In the genomic region with DNA sequence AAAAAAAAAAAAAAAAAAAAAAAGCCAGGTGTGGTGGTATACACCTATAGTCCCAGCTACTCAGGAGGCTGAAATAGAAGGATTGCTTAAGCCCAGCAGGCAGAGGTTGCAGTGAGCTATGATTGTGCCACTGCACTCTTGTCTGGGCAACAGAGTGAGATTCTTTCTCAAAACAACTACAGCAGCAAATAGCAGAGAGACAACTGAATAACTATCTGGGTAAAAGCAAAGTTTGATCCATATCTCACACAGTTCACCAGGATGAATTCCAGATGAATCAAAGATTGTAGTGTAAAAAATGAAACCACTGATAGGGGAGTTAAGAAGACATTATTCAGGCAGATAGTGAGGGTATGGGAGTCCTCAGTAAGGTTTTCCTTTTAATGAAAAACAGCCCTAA, we compare ENCODE assay signal across 26 cellular contexts. TPM values are rescaled to one million over a fixed set of nuclear protein-coding genes. Genes with fewer than 3 reads are reported as not detected.
DNase-seq lines count a peak whose midpoint lies in the region; ATAC-seq, FAIRE-seq and TF ChIP-seq lines count a peak whose summit lies in the region.
"Had no signal": no experiment of that assay in that cellular context is flagged by ENCODE, and none has a peak within 500 bp of the region (broad histone marks: within the 10 kb centered on the region; RNA-seq: fewer than 3 reads in every experiment).

No MANE protein-coding gene starts in this region.

- H3K9me3 ChIP-seq in K562 (replicated peaks; ENCODE audit: control insufficient read depth, insufficient read depth, low read depth, low read length), result 0 out of 2 replicates have a peak, but pooled peaks cover 2% of the 10 kb centered on the region
- peaks cover 1% of the 10 kb centered on the region for H3K9me3 ChIP-seq in trophoblast cell (ENCODE audit: insufficient read depth, low read depth, low read length)
- no peaks in the 10 kb centered on the region for H3K9me3 ChIP-seq in thyroid gland
- no peaks in the 10 kb centered on the region for H3K9me3 ChIP-seq in esophagus squamous epithelium
- H3K9me3 ChIP-seq: BE2C had no signal

- H3K79me2 ChIP-seq in K562 (ENCODE audit: control insufficient read depth, insufficient read depth, low read length), result no peaks in the 10 kb centered on the region
- H3K79me2 ChIP-seq in trophoblast cell (ENCODE audit: control insufficient read depth, insufficient read depth, low read length, poor library complexity), result no peaks in the 10 kb centered on the region

- H3K27me3 Mint-ChIP-seq in WTC11 (ENCODE audit: low read depth), result peaks cover under 1% of the 10 kb centered on the region
- H3K27me3 Mint-ChIP-seq: CD4-positive, alpha-beta memory T cell had no signal

- CTCF ChIA-PET in K562 (lab: Yijun Ruan, JAX; ENCODE audit: low intra/inter-chr PET ratio), result no interaction called here
- CTCF ChIA-PET in WTC11 (lab: Charles Lee), result interaction anchor here (1.0 kb wide), 1 partner anchor 15 kb away, joined by 3 read pairs; no protein-coding TSS in a partner anchor

- no peak overlapping the region for H2BK5ac ChIP-seq in trophoblast cell (ENCODE audit: low read depth, low read length, poor library complexity)

- no peak overlapping the region for H3K4ac ChIP-seq in trophoblast cell (ENCODE audit: low read depth, low read length)

- TF ChIP-seq POLR2A in K562 (conservative IDR thresholded peaks at IDR 0.05), result no peak
- no peak for TF ChIP-seq POLR2A in thyroid gland (IDR thresholded peaks at IDR 0.05)
- TF ChIP-seq POLR2A in esophagus squamous epithelium (IDR thresholded peaks at IDR 0.05), result no peak

- intact Hi-C loops in K562 (cut with micrococcal nuclease), result no loop called here
- intact Hi-C loops in thyroid gland (cut with DNase I), result no loop called here
- intact Hi-C loops in esophagus squamous epithelium (cut with DNase I), result no loop called here

- no peaks in the 10 kb centered on the region for H3K9me1 ChIP-seq in K562 (ENCODE audit: control insufficient read depth, insufficient read depth, low read length)

- no peak for TF ChIP-seq EP300 in K562 (IDR thresholded peaks at IDR 0.05; ENCODE audit: low read length)

- H3K4me2 ChIP-seq in K562 (ENCODE audit: insufficient read depth, low read length) (no peak overlapping the region), trophoblast cell (ENCODE audit: low read length) (no peak overlapping the region)
- H3K4me2 ChIP-seq: BLaER1 had no signal

- H4K20me1 ChIP-seq in K562 (replicated peaks; ENCODE audit: control insufficient read depth, insufficient read depth, low read length), result no peaks in the 10 kb centered on the region
- H4K20me1 ChIP-seq: BLaER1 had no signal

- no peak for ATAC-seq in K562
- ATAC-seq in WTC11, result no peak
- ATAC-seq: GM12878 had no signal

- H3K4me1 ChIP-seq in K562 (replicated peaks in 1 of 2; ENCODE audit: control insufficient read depth in 2 of 2, insufficient read depth in 2 of 2, low read length in 2 of 2) (no peaks in the 10 kb centered on the region), trophoblast cell (ENCODE audit: control insufficient read depth in 1 of 2, insufficient read depth in 2 of 2, low read length in 2 of 2) (no peaks in the 10 kb centered on the region), thyroid gland (peaks cover 0 to 5% of the 10 kb centered on the region in 2 donors), esophagus squamous epithelium (no peaks in the 10 kb centered on the region)
- H3K4me1 ChIP-seq: BE2C, BLaER1 had no signal

- in situ Hi-C loops in K562 (cut with MboI), result no loop called here

- no peak overlapping the region for H3K18ac ChIP-seq in trophoblast cell (ENCODE audit: low read length)

- DNase-seq in K562 (ENCODE audit: extremely low read depth in 1 of 4, low spot score in 3 of 4), result no peak
- peak; percentile 85 to 90 for DNase-seq in trophoblast cell
- no peak for DNase-seq in thyroid gland
- DNase-seq in WTC11 (ENCODE audit: low spot score), result no peak
- DNase-seq in esophagus squamous epithelium (lab: John Stamatoyannopoulos, UW), result no peak
- DNase-seq: 8988T; ACHN; BE2C; C1 segment of cervical spinal cord; CD4-positive, alpha-beta memory T cell; CD4-positive, CD25-positive, alpha-beta regulatory T cell; CD8-positive, alpha-beta memory T cell; COR-L47; DMS 273 treated with DMSO at 0.1 percent for 48 hours; DMS153; DMS53; DMS79; DND-41; EL; GDM1 had no signal

- H3K36me3 ChIP-seq in K562 (ENCODE audit: control insufficient read depth, insufficient read depth, low read length), result no peaks in the 10 kb centered on the region
- H3K36me3 ChIP-seq in trophoblast cell (ENCODE audit: control insufficient read depth in 1 of 2, insufficient read depth in 2 of 2, low read length in 2 of 2), result no peaks in the 10 kb centered on the region
- H3K36me3 ChIP-seq in thyroid gland, result no peaks in the 10 kb centered on the region
- no peaks in the 10 kb centered on the region for H3K36me3 ChIP-seq in esophagus squamous epithelium
- H3K36me3 ChIP-seq: BE2C, BLaER1 had no signal

- H3K4me3 ChIP-seq in K562, result no peak overlapping the region
- H3K4me3 ChIP-seq in trophoblast cell (ENCODE audit: low read depth, low read length), result no peak overlapping the region
- H3K4me3 ChIP-seq in thyroid gland (replicated peaks in 1 of 3), result no peak overlapping the region
- H3K4me3 ChIP-seq in esophagus squamous epithelium, result no peak overlapping the region
- H3K4me3 ChIP-seq: BLaER1, GM12878 had no signal

- no peaks in the 10 kb centered on the region for H3K79me1 ChIP-seq in trophoblast cell (ENCODE audit: low read length)

- H3K9me3 Mint-ChIP-seq in WTC11, result peaks cover 24% of the 10 kb centered on the region
- H3K9me3 Mint-ChIP-seq: CD4-positive, alpha-beta memory T cell; CD4-positive, CD25-positive, alpha-beta regulatory T cell had no signal

- H4K12ac ChIP-seq in trophoblast cell (ENCODE audit: low read depth, low read length), result no peak overlapping the region

- peaks cover 10% of the 10 kb centered on the region for H3K36me3 Mint-ChIP-seq in WTC11
- H3K36me3 Mint-ChIP-seq: CD14-positive monocyte; CD4-positive, alpha-beta memory T cell; CD4-positive, CD25-positive, alpha-beta regulatory T cell; CD8-positive, alpha-beta memory T cell had no signal

- TF ChIP-seq CTCF in K562 (IDR thresholded peaks at IDR 0.05 in 2 of 3, conservative IDR thresholded peaks at IDR 0.05 in 1 of 3; ENCODE audit: insufficient read depth in 2 of 3, low read depth in 1 of 3, low read length in 3 of 3) (no peak), thyroid gland (IDR thresholded peaks at IDR 0.05) (no peak), WTC11 (IDR thresholded peaks at IDR 0.05) (no peak), esophagus squamous epithelium (IDR thresholded peaks at IDR 0.05) (no peak)

- POLR2A ChIA-PET in K562 (lab: Yijun Ruan, JAX), result interaction anchor here (1.3 kb wide), 1 partner anchor 12 kb away, joined by 3 read pairs; a partner anchor contains a TSS
- POLR2A ChIA-PET in WTC11 (lab: Charles Lee), result no interaction called here

- H3K27ac ChIP-seq in K562 (ENCODE audit: extremely low read depth, low read depth, low read length) (no peak overlapping the region), trophoblast cell (ENCODE audit: low read depth, low read length) (no peak overlapping the region), thyroid gland (no peak overlapping the region), esophagus squamous epithelium (no peak overlapping the region)
- H3K27ac ChIP-seq: BLaER1 had no signal

- H2BK12ac ChIP-seq in trophoblast cell (ENCODE audit: low read length), result no peak overlapping the region

- no peak overlapping the region for H3K27ac Mint-ChIP-seq in WTC11
- H3K27ac Mint-ChIP-seq: CD14-positive monocyte; CD4-positive, alpha-beta memory T cell; CD4-positive, CD25-positive, alpha-beta regulatory T cell; CD8-positive, alpha-beta memory T cell had no signal

- no peak overlapping the region for H3K14ac ChIP-seq in trophoblast cell (ENCODE audit: low read length)

- H3K4me1 Mint-ChIP-seq in WTC11, result peaks cover 19% of the 10 kb centered on the region
- H3K4me1 Mint-ChIP-seq: CD4-positive, alpha-beta memory T cell; CD4-positive, CD25-positive, alpha-beta regulatory T cell; CD8-positive, alpha-beta memory T cell had no signal

- H3K4me3 Mint-ChIP-seq in WTC11, result no peak overlapping the region
- H3K4me3 Mint-ChIP-seq: CD14-positive monocyte; CD4-positive, alpha-beta memory T cell; CD4-positive, CD25-positive, alpha-beta regulatory T cell; CD8-positive, alpha-beta memory T cell had no signal

- no peak overlapping the region for H4K91ac ChIP-seq in trophoblast cell (ENCODE audit: low read depth, low read length)

- FAIRE-seq in K562 (lab: Jason Lieb, UNC), result no peak
- FAIRE-seq: A204.1, GM12878, GM12892, GM18507 had no signal

- peaks cover 19 to 29% of the 10 kb centered on the region in 2 experiments for H3K27me3 ChIP-seq in K562 (ENCODE audit: control insufficient read depth in 2 of 2, insufficient read depth in 2 of 2, low read length in 2 of 2)
- no peaks in the 10 kb centered on the region for H3K27me3 ChIP-seq in trophoblast cell (ENCODE audit: insufficient read depth, low read length)
- H3K27me3 ChIP-seq in thyroid gland, result no peaks in the 10 kb centered on the region
- no peaks in the 10 kb centered on the region for H3K27me3 ChIP-seq in esophagus squamous epithelium
- H3K27me3 ChIP-seq: BLaER1 had no signal

- no peak overlapping the region for H3K23ac ChIP-seq in trophoblast cell (ENCODE audit: low read length)

- H4K8ac ChIP-seq in trophoblast cell (ENCODE audit: low read depth, low read length), result no peak overlapping the region

- no peak overlapping the region for H2AK5ac ChIP-seq in trophoblast cell (ENCODE audit: low read length)

- BruUV-seq in K562 (replicated peaks; lab: Mats Ljungman, UMichigan), result no TSS peak

- H2AFZ ChIP-seq in K562 (ENCODE audit: low read depth, low read length), result 0 out of 2 replicates have a peak overlapping the region, but pooled peaks have one; percentile 30
- no peak overlapping the region for H2AFZ ChIP-seq in trophoblast cell (ENCODE audit: insufficient read depth, low read length, poor library complexity)

- no peak for TF ChIP-seq RAD21 in K562 (CRISPR knock-in tag; conservative IDR thresholded peaks at IDR 0.05 in 1 of 2, IDR thresholded peaks at IDR 0.05 in 1 of 2)

- H2BK120ac ChIP-seq in trophoblast cell (ENCODE audit: insufficient read depth, low read length, poor library complexity), result no peak overlapping the region

- H3K9ac ChIP-seq in K562 (ENCODE audit: insufficient read depth in 1 of 2, low read depth in 2 of 2, low read length in 2 of 2) (no peak overlapping the region), trophoblast cell (ENCODE audit: low read length) (no peak overlapping the region)
- H3K9ac ChIP-seq: BLaER1 had no signal

RNA-seq across cellular contexts. Expression of a gene that starts 11.4 kb away (rescaled TPM):
- total RNA-seq in K562 (2011; cell fraction: chromatin; rRNA removed; ENCODE audit: low replicate concordance), result 62.3 and 136 TPM in 2 replicates
- 36.0 and 40.3 TPM in 2 replicates for total RNA-seq in K562 (2011; cell fraction: nucleolus; rRNA removed)
- 73.5 and 98.2 TPM in 2 replicates for total RNA-seq in K562 (2011; cell fraction: nucleoplasm; rRNA removed)
- 67.8 and 89.7 TPM in 2 replicates for total RNA-seq in K562 (2014; rRNA removed)
- total RNA-seq in K562 (2014; rRNA removed; fragmentation: Illumina TruSeq; extraction: Trizol), result 75.8 and 103 TPM in 2 replicates
- total RNA-seq in K562 (2015; rRNA removed; fragmentation: Illumina TruSeq; extraction: Trizol), result 101 and 114 TPM in 2 replicates
- 55.3 and 58.0 TPM in 2 replicates for total RNA-seq in K562 (2021)
- polyA plus RNA-seq in K562 (2011; rRNA removed), result 57.8 and 85.2 TPM in 2 replicates
- 52.6 and 53.7 TPM in 2 replicates for polyA plus RNA-seq in K562 (2011; cell fraction: cytosol; rRNA removed)
- 57.7 and 63.4 TPM in 2 replicates for polyA plus RNA-seq in K562 (2011; cell fraction: nucleus; rRNA removed)
- 81.3 and 105 TPM in 2 replicates for polyA plus RNA-seq in K562 (2012)
- polyA plus RNA-seq in K562 (2014; fragmentation: Illumina TruSeq; extraction: Trizol), result 86.5 and 159 TPM in 2 replicates
- 10 to 100 TPM; 43.2 to 63.4 TPM for polyA plus RNA-seq in K562 (2014; fragmentation: Nextera tagmentation; extraction: Ambion mirVana)
- 81.6 and 99.3 TPM in 2 replicates for polyA plus RNA-seq in K562 (2014; rRNA removed)
- polyA minus RNA-seq in K562 (2011; rRNA and poly(A)+ RNA removed), result 47.7 and 54.1 TPM in 2 replicates
- 25.1 and 34.5 TPM in 2 replicates for polyA minus RNA-seq in K562 (2011; cell fraction: cytosol; rRNA and poly(A)+ RNA removed)
- 26.9 and 36.3 TPM in 2 replicates for polyA minus RNA-seq in K562 (2011; cell fraction: nucleus; rRNA and poly(A)+ RNA removed)
- polyA plus RNA-seq in trophoblast cell (2013), result 43.0 and 47.0 TPM in 2 replicates
- total RNA-seq in thyroid gland, result 10 to 100 TPM; 56.9 to 75.5 (median 71.4) TPM
- total RNA-seq in WTC11 (2021), result 31.2 to 38.3 TPM (median 33.5 TPM) in 3 replicates
- total RNA-seq in esophagus squamous epithelium, result 10 to 100 TPM; 16.8 to 46.7 (median 26.1) TPM

Comparison
In these comparisons a context has a peak if more than half of its experiments do, and no peak if none do; other contexts are left out.
1. DNase-seq: peak in trophoblast cell (2 of 2); none in K562 (0 of 4), thyroid gland (0 of 2), WTC11 (single experiment) and esophagus squamous epithelium (single experiment).